ENCODE assay signal across 37 cellular contexts in genomic region chr4:78091534-78091933, GRCh38. TPM values are rescaled to one million over a fixed set of nuclear protein-coding genes. Genes with fewer than 3 reads are reported as not detected.
"Had no signal": no experiment of that assay in that cellular context is flagged by ENCODE, and none has a peak within 500 bp of the region (broad histone marks: within the 10 kb centered on the region; RNA-seq: fewer than 3 reads in every experiment).

No MANE protein-coding gene starts in this region.

- H3K36me3 Mint-ChIP-seq: activated CD4-positive, alpha-beta memory T cell treated with anti-CD3 and anti-CD28 coated beads for 36 hours; activated CD8-positive, alpha-beta memory T cell treated with anti-CD3 and anti-CD28 coated beads, Interleukin-2, amount 10 ng/mL, durations not matched to agents 7 days and 5 days; activated naive CD4-positive, alpha-beta T cell treated with anti-CD3 and anti-CD28 coated beads, Interleukin-2, amount 50 U/mL, for 24 hours; activated naive CD8-positive, alpha-beta T cell treated with anti-CD3 and anti-CD28 coated beads for 36 hours had no signal

- H3K4me1 Mint-ChIP-seq: activated CD4-positive, alpha-beta T cell treated with anti-CD3 and anti-CD28 coated beads for 36 hours; activated CD4-positive, alpha-beta T cell treated with anti-CD3 and anti-CD28 coated beads, Interleukin-2, amount 10 ng/mL, durations not matched to agents 24 days and 14 days; activated CD8-positive, alpha-beta memory T cell treated with anti-CD3 and anti-CD28 coated beads, Interleukin-2, amount 10 ng/mL, durations not matched to agents 7 days and 5 days; activated naive CD4-positive, alpha-beta T cell treated with anti-CD3 and anti-CD28 coated beads, Interleukin-2, amount 50 U/mL, for 24 hours; activated naive CD8-positive, alpha-beta T cell treated with anti-CD3 and anti-CD28 coated beads for 36 hours; activated naive CD8-positive, alpha-beta T cell treated with anti-CD3 and anti-CD28 coated beads, Interleukin-2, amount 50 U/mL, for 24 hours; T-helper 17 cell had no signal

- H3K4me3 ChIP-seq: adrenal gland, body of pancreas, esophagus muscularis mucosa, gastrocnemius medialis, heart left ventricle had no signal

- H3K27me3 ChIP-seq: adrenal gland, body of pancreas, esophagus muscularis mucosa, foreskin keratinocyte, gastrocnemius medialis, heart left ventricle had no signal

- H3K9me3 ChIP-seq: adrenal gland, body of pancreas, esophagus muscularis mucosa, gastrocnemius medialis, heart left ventricle had no signal

- FAIRE-seq: colon had no signal

- H3K9me3 Mint-ChIP-seq: activated CD4-positive, alpha-beta memory T cell treated with anti-CD3 and anti-CD28 coated beads for 36 hours; activated CD4-positive, alpha-beta T cell treated with anti-CD3 and anti-CD28 coated beads, Interleukin-2, amount 10 ng/mL, durations not matched to agents 24 days and 14 days; activated naive CD4-positive, alpha-beta T cell treated with anti-CD3 and anti-CD28 coated beads for 36 hours; activated naive CD4-positive, alpha-beta T cell treated with anti-CD3 and anti-CD28 coated beads, Interleukin-2, amount 50 U/mL, for 24 hours; activated naive CD8-positive, alpha-beta T cell treated with anti-CD3 and anti-CD28 coated beads for 36 hours; activated naive CD8-positive, alpha-beta T cell treated with anti-CD3 and anti-CD28 coated beads, Interleukin-2, amount 50 U/mL, for 24 hours; activated T-helper 1 cell treated with anti-CD3 and anti-CD28 coated beads, Interleukin-12 subunit alpha, Interleukin-12 subunit beta, Interleukin-2, Interleukin-4 antibody, amounts not matched to agents 30 ng/mL and 10 ng/mL and 1 ng/mL, durations not matched to agents 14 hours and 24 hours and 36 hours; activated T-helper 2 cell treated with anti-CD3 and anti-CD28 coated beads, Interferon-gamma antibody, Interleukin-2, Interleukin-4, amounts not matched to agents 10 μg/mL and 5 μg/mL and 100 μg/mL, durations not matched to agents 14 hours and 24 hours and 36 hours; effector memory CD8-positive, alpha-beta T cell; T-helper 2 cell treated with Interferon-gamma antibody and Interleukin-4, amounts not matched to agents 5 μg/mL and 100 μg/mL, for 36 hours had no signal

- H3K4me1 ChIP-seq: adrenal gland, body of pancreas, esophagus muscularis mucosa, foreskin keratinocyte, gastrocnemius medialis, heart left ventricle had no signal

- H3K27ac Mint-ChIP-seq: activated CD4-positive, alpha-beta memory T cell treated with anti-CD3 and anti-CD28 coated beads for 36 hours; activated CD4-positive, alpha-beta T cell treated with anti-CD3 and anti-CD28 coated beads for 36 hours; activated CD4-positive, alpha-beta T cell treated with anti-CD3 and anti-CD28 coated beads, Interleukin-2, amount 10 ng/mL, durations not matched to agents 24 days and 14 days; activated CD8-positive, alpha-beta memory T cell treated with anti-CD3 and anti-CD28 coated beads, Interleukin-2, amount 10 ng/mL, durations not matched to agents 7 days and 5 days; activated CD8-positive, alpha-beta T cell treated with anti-CD3 and anti-CD28 coated beads, Interleukin-2, amount 10 ng/mL, durations not matched to agents 7 days and 5 days; activated naive CD4-positive, alpha-beta T cell treated with anti-CD3 and anti-CD28 coated beads for 36 hours; activated naive CD4-positive, alpha-beta T cell treated with anti-CD3 and anti-CD28 coated beads, Interleukin-2, amount 50 U/mL, for 24 hours; activated naive CD8-positive, alpha-beta T cell treated with anti-CD3 and anti-CD28 coated beads for 36 hours; activated naive CD8-positive, alpha-beta T cell treated with anti-CD3 and anti-CD28 coated beads, Interleukin-2, amount 50 U/mL, for 24 hours; activated T-helper 1 cell treated with anti-CD3 and anti-CD28 coated beads, Interleukin-12 subunit alpha, Interleukin-12 subunit beta, Interleukin-2, Interleukin-4 antibody, amounts not matched to agents 30 ng/mL and 10 ng/mL and 1 ng/mL, durations not matched to agents 14 hours and 24 hours and 36 hours; activated T-helper 2 cell treated with anti-CD3 and anti-CD28 coated beads, Interferon-gamma antibody, Interleukin-2, Interleukin-4, amounts not matched to agents 10 μg/mL and 5 μg/mL and 100 μg/mL, durations not matched to agents 14 hours and 24 hours and 36 hours; effector memory CD8-positive, alpha-beta T cell; T-helper 17 cell; T-helper 2 cell treated with Interferon-gamma antibody and Interleukin-4, amounts not matched to agents 5 μg/mL and 100 μg/mL, for 36 hours had no signal

- H3K27ac ChIP-seq: adrenal gland, body of pancreas, esophagus muscularis mucosa, foreskin keratinocyte, gastrocnemius medialis, heart left ventricle, WERI-Rb-1 had no signal

- DNase-seq: activated CD4-positive, alpha-beta memory T cell treated with anti-CD3 and anti-CD28 coated beads for 36 hours; activated CD4-positive, alpha-beta T cell treated with anti-CD3 and anti-CD28 coated beads for 36 hours; activated CD4-positive, alpha-beta T cell treated with anti-CD3 and anti-CD28 coated beads, Interleukin-2, amount 10 ng/mL, durations not matched to agents 24 days and 14 days; activated CD4-positive, CD25-positive, alpha-beta regulatory T cell; activated CD4-positive, CD25-positive, alpha-beta regulatory T cell treated with anti-CD3 and anti-CD28 coated beads, Interleukin-2, amount 50 U/mL, for 72 hours; activated CD8-positive, alpha-beta memory T cell treated with anti-CD3 and anti-CD28 coated beads, Interleukin-2, amount 10 ng/mL, durations not matched to agents 7 days and 5 days; activated CD8-positive, alpha-beta memory T cell treated with anti-CD3 and anti-CD28 coated beads, Interleukin-2, amount 50 U/mL, for 4 hours; activated CD8-positive, alpha-beta T cell treated with anti-CD3 and anti-CD28 coated beads, Interleukin-2, amount 10 ng/mL, durations not matched to agents 7 days and 5 days; activated effector memory CD4-positive, alpha-beta T cell treated with anti-CD3 and anti-CD28 coated beads, Interleukin-2, amount 50 U/mL, for 16 hours; activated naive CD4-positive, alpha-beta T cell treated with anti-CD3 and anti-CD28 coated beads for 36 hours; activated naive CD8-positive, alpha-beta T cell treated with anti-CD3 and anti-CD28 coated beads for 36 hours; activated naive CD8-positive, alpha-beta T cell treated with anti-CD3 and anti-CD28 coated beads, Interleukin-2, amount 50 U/mL, for 24 hours; activated T-cell treated with anti-CD3 and anti-CD28 coated beads, Interleukin-2, amount 50 U/mL, for 1 hour; activated T-cell treated with anti-CD3 and anti-CD28 coated beads, Interleukin-2, amount 50 U/mL, for 48 hours; adrenal gland; amygdala; aorta; body of pancreas; caudate nucleus; cortex of kidney; dermis blood vessel endothelial cell; effector CD4-positive, alpha-beta T cell; effector memory CD8-positive, alpha-beta T cell; erythroblast; foreskin keratinocyte; gastrocnemius medialis; glutamatergic neuron; heart left ventricle; T-helper 17 cell; T1000; WERI-Rb-1 had no signal

- H3K4me3 Mint-ChIP-seq: activated CD4-positive, alpha-beta memory T cell treated with anti-CD3 and anti-CD28 coated beads for 36 hours; activated CD4-positive, alpha-beta T cell treated with anti-CD3 and anti-CD28 coated beads for 36 hours; activated CD4-positive, alpha-beta T cell treated with anti-CD3 and anti-CD28 coated beads, Interleukin-2, amount 10 ng/mL, durations not matched to agents 24 days and 14 days; activated CD8-positive, alpha-beta memory T cell treated with anti-CD3 and anti-CD28 coated beads, Interleukin-2, amount 10 ng/mL, durations not matched to agents 7 days and 5 days; activated CD8-positive, alpha-beta T cell treated with anti-CD3 and anti-CD28 coated beads, Interleukin-2, amount 10 ng/mL, durations not matched to agents 7 days and 5 days; activated naive CD4-positive, alpha-beta T cell treated with anti-CD3 and anti-CD28 coated beads for 36 hours; activated naive CD4-positive, alpha-beta T cell treated with anti-CD3 and anti-CD28 coated beads, Interleukin-2, amount 50 U/mL, for 24 hours; activated naive CD8-positive, alpha-beta T cell treated with anti-CD3 and anti-CD28 coated beads for 36 hours; activated naive CD8-positive, alpha-beta T cell treated with anti-CD3 and anti-CD28 coated beads, Interleukin-2, amount 50 U/mL, for 24 hours; activated T-helper 1 cell treated with anti-CD3 and anti-CD28 coated beads, Interleukin-12 subunit alpha, Interleukin-12 subunit beta, Interleukin-2, Interleukin-4 antibody, amounts not matched to agents 30 ng/mL and 10 ng/mL and 1 ng/mL, durations not matched to agents 14 hours and 24 hours and 36 hours; effector memory CD8-positive, alpha-beta T cell; T-helper 17 cell; T-helper 2 cell treated with Interferon-gamma antibody and Interleukin-4, amounts not matched to agents 5 μg/mL and 100 μg/mL, for 36 hours had no signal

- ATAC-seq: activated CD4-positive, alpha-beta T cell treated with anti-CD3 and anti-CD28 coated beads for 36 hours; activated CD8-positive, alpha-beta memory T cell treated with anti-CD3 and anti-CD28 coated beads, Interleukin-2, amount 10 ng/mL, durations not matched to agents 7 days and 5 days; activated CD8-positive, alpha-beta T cell treated with anti-CD3 and anti-CD28 coated beads, Interleukin-2, amount 10 ng/mL, durations not matched to agents 7 days and 5 days; activated naive CD8-positive, alpha-beta T cell treated with anti-CD3 and anti-CD28 coated beads, Interleukin-2, amount 50 U/mL, for 24 hours; body of pancreas; effector memory CD8-positive, alpha-beta T cell; foreskin keratinocyte; gastrocnemius medialis; heart left ventricle; T-helper 17 cell had no signal

- H3K36me3 ChIP-seq: adrenal gland, esophagus muscularis mucosa, gastrocnemius medialis, heart left ventricle, WERI-Rb-1 had no signal

RNA-seq across cellular contexts. Expression of gene FRAS1, which starts 34.4 kb away (rescaled TPM):
- total RNA-seq: activated CD4-positive, alpha-beta memory T cell treated with anti-CD3 and anti-CD28 coated beads for 36 hours; activated CD4-positive, alpha-beta T cell treated with anti-CD3 and anti-CD28 coated beads, Interleukin-2, amount 10 ng/mL, durations not matched to agents 24 days and 14 days; activated naive CD4-positive, alpha-beta T cell treated with anti-CD3 and anti-CD28 coated beads for 36 hours; activated T-helper 1 cell treated with anti-CD3 and anti-CD28 coated beads, Interleukin-12 subunit alpha, Interleukin-12 subunit beta, Interleukin-2, Interleukin-4 antibody, amounts not matched to agents 30 ng/mL and 10 ng/mL and 1 ng/mL, durations not matched to agents 14 hours and 24 hours and 36 hours; activated T-helper 2 cell treated with anti-CD3 and anti-CD28 coated beads, Interferon-gamma antibody, Interleukin-2, Interleukin-4, amounts not matched to agents 10 μg/mL and 5 μg/mL and 100 μg/mL, durations not matched to agents 14 hours and 24 hours and 36 hours; T-helper 17 cell had no signal
